Comparison of ENCODE assay signal across 8 cellular contexts in genomic region chr11:114183041-114183511, GRCh38.
DNase-seq lines count a peak whose midpoint lies in the region; ATAC-seq lines count a peak whose summit lies in the region.

No MANE protein-coding gene starts in this region.

- H3K9me3 Mint-ChIP-seq in stimulated activated naive B cell treated with anti-CD40 and anti-IgM and Interleukin-4, amounts not matched to agents 10 μg/mL and 1 μg/mL and 100 μg/mL, for 72 hours = no peaks in the 10 kb centered on the region

- peak overlapping the region; percentile 16 for H3K27ac ChIP-seq in muscle layer of colon (ENCODE audit: low read depth, low read length)

- peak overlapping the region; percentile 85 for H3K27ac Mint-ChIP-seq in stimulated activated naive B cell treated with anti-CD40 and anti-IgM and Interleukin-4, amounts not matched to agents 10 μg/mL and 1 μg/mL and 100 μg/mL, for 72 hours

- no peaks in the 10 kb centered on the region for H3K27me3 ChIP-seq in muscle layer of colon (ENCODE audit: control insufficient read depth in 1 of 2, insufficient read depth in 2 of 2, low read length in 2 of 2)

- H3K4me3 Mint-ChIP-seq in stimulated activated naive B cell treated with anti-CD40 and anti-IgM and Interleukin-4, amounts not matched to agents 10 μg/mL and 1 μg/mL and 100 μg/mL, for 72 hours = no peak overlapping the region

- H3K9me3 ChIP-seq in muscle layer of colon (ENCODE audit: low read length) = no peaks in the 10 kb centered on the region

- peak overlapping the region; percentile 6 for H3K9ac ChIP-seq in muscle layer of colon (ENCODE audit: low read length)

- no peaks in the 10 kb centered on the region for H3K27me3 Mint-ChIP-seq in stimulated activated naive B cell treated with anti-CD40 and anti-IgM and Interleukin-4, amounts not matched to agents 10 μg/mL and 1 μg/mL and 100 μg/mL, for 72 hours

- no peak overlapping the region for H3K4me3 ChIP-seq in muscle layer of colon (ENCODE audit: low read depth in 1 of 2, low read length in 2 of 2)

- DNase-seq in T-helper 2 cell = peak; percentile 20 to 97 (median 59)
- peak; percentile 87 for DNase-seq in activated effector memory CD4-positive, alpha-beta T cell treated with anti-CD3 and anti-CD28 coated beads, Interleukin-2, amount 50 U/mL, for 16 hours
- DNase-seq in stimulated activated naive B cell treated with anti-CD40 and anti-IgM and Interleukin-4, amounts not matched to agents 10 μg/mL and 1 μg/mL and 100 μg/mL, for 72 hours = no peak
- DNase-seq in AG08395 (ENCODE audit: low spot score) = no peak

- ATAC-seq in stimulated activated naive B cell treated with anti-CD40 and anti-IgM and Interleukin-4, amounts not matched to agents 10 μg/mL and 1 μg/mL and 100 μg/mL, for 72 hours (replicated peaks) = peak; percentile 10 to 23
- ATAC-seq in GM21390 (IDR thresholded peaks at IDR 0.05; ENCODE audit: unreplicated experiment) (no peak), GM18907 (IDR thresholded peaks at IDR 0.05; ENCODE audit: unreplicated experiment) (no peak), GM21360 (IDR thresholded peaks at IDR 0.05; ENCODE audit: unreplicated experiment) (no peak)

- no peaks in the 10 kb centered on the region for H3K36me3 Mint-ChIP-seq in stimulated activated naive B cell treated with anti-CD40 and anti-IgM and Interleukin-4, amounts not matched to agents 10 μg/mL and 1 μg/mL and 100 μg/mL, for 72 hours

- H3K4me1 Mint-ChIP-seq in stimulated activated naive B cell treated with anti-CD40 and anti-IgM and Interleukin-4, amounts not matched to agents 10 μg/mL and 1 μg/mL and 100 μg/mL, for 72 hours = peaks cover 74 to 78% of the 10 kb centered on the region in 2 donors

- H3K4me1 ChIP-seq in muscle layer of colon (ENCODE audit: insufficient read depth, low read length) = peaks cover 56% of the 10 kb centered on the region

- peaks cover 15% of the 10 kb centered on the region for H3K36me3 ChIP-seq in muscle layer of colon (ENCODE audit: insufficient read depth, low read length)

Comparison
In these comparisons a context has a peak if more than half of its experiments do, and no peak if none do; other contexts are left out.
1. DNase-seq: peak in T-helper 2 cell (5 of 5) and activated effector memory CD4-positive, alpha-beta T cell treated with anti-CD3 and anti-CD28 coated beads, Interleukin-2, amount 50 U/mL, for 16 hours (single experiment); none in stimulated activated naive B cell treated with anti-CD40 and anti-IgM and Interleukin-4, amounts not matched to agents 10 μg/mL and 1 μg/mL and 100 μg/mL, for 72 hours (single experiment) and AG08395 (single experiment).
2. ATAC-seq: peak in stimulated activated naive B cell treated with anti-CD40 and anti-IgM and Interleukin-4, amounts not matched to agents 10 μg/mL and 1 μg/mL and 100 μg/mL, for 72 hours (2 of 2); none in GM21390 (single experiment), GM18907 (single experiment) and GM21360 (single experiment).